1 cellular context compared by ENCODE assay signal in genomic region chr19:47247308-47247990, GRCh38.
TF ChIP-seq lines count a peak whose summit lies in the region.

No MANE protein-coding gene starts in this region.

TF ChIP-seq in HEK293, 187 proteins besides CTCF, POLR2A, EP300 and RAD21 (continued from another document):
- TF ChIP-seq ZNF664 (tag by site-specific recombination; IDR thresholded peaks at IDR 0.05) (peak; percentile 100), ZNF654 (tag by site-specific recombination; IDR thresholded peaks at IDR 0.05; ENCODE audit: low read depth) (peak; percentile 36), ZNF707 (tag by site-specific recombination; IDR thresholded peaks at IDR 0.05) (no peak)
